ENCODE assay signal across 17 cellular contexts in the genomic region with DNA sequence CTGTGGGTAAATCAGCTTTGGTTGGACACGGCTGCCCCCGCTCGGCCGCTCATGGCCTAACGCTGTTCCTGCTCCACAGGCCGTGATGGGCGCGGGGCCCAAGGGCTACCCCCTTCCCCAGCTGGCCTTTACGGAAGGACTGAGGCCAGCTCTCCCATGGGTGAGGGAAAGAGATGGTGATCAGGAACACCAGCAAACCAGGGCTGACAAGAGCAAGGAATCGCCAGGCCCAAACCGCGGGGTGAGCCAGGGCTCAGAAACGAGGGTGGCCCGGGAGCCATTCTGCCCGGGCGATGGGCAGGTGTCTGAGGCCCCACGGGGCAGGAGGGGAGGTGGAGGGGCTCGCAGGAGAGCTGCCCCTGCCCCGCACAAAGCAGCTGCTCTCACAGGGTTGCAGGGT. TPM values are rescaled to one million over a fixed set of nuclear protein-coding genes. Genes with fewer than 3 reads are reported as not detected.
"Had no signal": no experiment of that assay in that cellular context is flagged by ENCODE, and none has a peak within 500 bp of the region (broad histone marks: within the 10 kb centered on the region; RNA-seq: fewer than 3 reads in every experiment).

No MANE protein-coding gene starts in this region.

- H3K4me1 ChIP-seq: esophagus squamous epithelium, uterus had no signal

- H3K9me3 ChIP-seq: esophagus squamous epithelium, tibial artery, uterus had no signal

- H3K27ac Mint-ChIP-seq: activated CD4-positive, alpha-beta memory T cell treated with anti-CD3 and anti-CD28 coated beads for 36 hours; activated CD4-positive, alpha-beta T cell treated with anti-CD3 and anti-CD28 coated beads for 36 hours; activated naive CD8-positive, alpha-beta T cell treated with anti-CD3 and anti-CD28 coated beads for 36 hours; effector memory CD8-positive, alpha-beta T cell; T-helper 2 cell treated with Interferon-gamma antibody and Interleukin-4, amounts not matched to agents 5 μg/mL and 100 μg/mL, for 36 hours had no signal

- H3K36me3 ChIP-seq: cardiac muscle cell, uterus had no signal

- H3K27me3 Mint-ChIP-seq: activated CD4-positive, alpha-beta memory T cell treated with anti-CD3 and anti-CD28 coated beads for 36 hours; activated CD4-positive, alpha-beta T cell treated with anti-CD3 and anti-CD28 coated beads for 36 hours; activated naive CD8-positive, alpha-beta T cell treated with anti-CD3 and anti-CD28 coated beads for 36 hours; activated T-helper 17 cell treated with anti-CD3 and anti-CD28 coated beads, Interleukin-2, amount 50 U/mL, for 72 hours; effector memory CD8-positive, alpha-beta T cell had no signal

- H3K27ac ChIP-seq: cardiac muscle cell, esophagus squamous epithelium, hepatocyte, tibial artery, uterus had no signal

- FAIRE-seq: TTC549 had no signal

- ATAC-seq: activated CD4-positive, alpha-beta T cell treated with anti-CD3 and anti-CD28 coated beads for 36 hours; activated T-helper 17 cell treated with anti-CD3 and anti-CD28 coated beads, Interleukin-2, amount 50 U/mL, for 72 hours; effector memory CD8-positive, alpha-beta T cell; left colon had no signal

- H3K4me3 ChIP-seq: cardiac muscle cell, esophagus squamous epithelium, hepatocyte, tibial artery, uterus had no signal

- H3K9me3 Mint-ChIP-seq: activated T-helper 17 cell treated with anti-CD3 and anti-CD28 coated beads, Interleukin-2, amount 50 U/mL, for 72 hours; effector memory CD8-positive, alpha-beta T cell had no signal

- H2AFZ ChIP-seq: hepatocyte had no signal

- H3K4me3 Mint-ChIP-seq: activated CD4-positive, alpha-beta memory T cell treated with anti-CD3 and anti-CD28 coated beads for 36 hours; activated CD4-positive, alpha-beta T cell treated with anti-CD3 and anti-CD28 coated beads for 36 hours; activated naive CD8-positive, alpha-beta T cell treated with anti-CD3 and anti-CD28 coated beads for 36 hours; activated T-helper 17 cell treated with anti-CD3 and anti-CD28 coated beads, Interleukin-2, amount 50 U/mL, for 72 hours; effector memory CD8-positive, alpha-beta T cell; T-helper 2 cell treated with Interferon-gamma antibody and Interleukin-4, amounts not matched to agents 5 μg/mL and 100 μg/mL, for 36 hours had no signal

- DNase-seq: activated CD4-positive, alpha-beta memory T cell treated with anti-CD3 and anti-CD28 coated beads for 36 hours; activated CD4-positive, alpha-beta T cell treated with anti-CD3 and anti-CD28 coated beads for 36 hours; activated naive CD4-positive, alpha-beta T cell; activated naive CD8-positive, alpha-beta T cell treated with anti-CD3 and anti-CD28 coated beads for 36 hours; activated T-cell treated with anti-CD3 and anti-CD28 coated beads, Interleukin-2, amount 50 U/mL, for 1 hour; amniotic stem cell; effector memory CD8-positive, alpha-beta T cell; esophagus squamous epithelium; left colon; stimulated activated naive CD4-positive, alpha-beta T cell; tibial artery; uterus had no signal

- H3K27me3 ChIP-seq: cardiac muscle cell, esophagus squamous epithelium, hepatocyte, tibial artery, uterus had no signal

- H3K4me2 ChIP-seq: hepatocyte had no signal

RNA-seq across cellular contexts. Expression of gene GPER1, which starts 26.6 kb away (rescaled TPM):
- total RNA-seq: activated CD4-positive, alpha-beta T cell treated with anti-CD3 and anti-CD28 coated beads for 36 hours had no signal
